ENCODE assay signal across 16 cellular contexts in genomic region chr17:20211246-20211645, GRCh38.
A peak's percentile ranks its signal among the peaks of the same experiment; 100 is the strongest.
DNase-seq lines count a peak whose midpoint lies in the region; ATAC-seq, FAIRE-seq and TF ChIP-seq lines count a peak whose summit lies in the region.
"Had no signal": no experiment of that assay in that cellular context is flagged by ENCODE, and none has a peak within 500 bp of the region (broad histone marks: within the 10 kb centered on the region; RNA-seq: fewer than 3 reads in every experiment).

No MANE protein-coding gene starts in this region.

- H3K14ac ChIP-seq in H1 (ENCODE audit: insufficient read length): no peak overlapping the region

- H2AFZ ChIP-seq in H1 (ENCODE audit: low read length): no peak overlapping the region

- H3K27me3 ChIP-seq in H1 (replicated peaks in 1 of 4; ENCODE audit: control insufficient read depth in 3 of 4, extremely low read depth in 1 of 4, insufficient read depth in 3 of 4, low read length in 3 of 4): no peaks in the 10 kb centered on the region
- H3K27me3 ChIP-seq in adrenal gland: no peaks in the 10 kb centered on the region
- H3K27me3 ChIP-seq: BLaER1 had no signal

- ATAC-seq in Right ventricle myocardium inferior (no peak), HG03196 (IDR thresholded peaks at IDR 0.05; ENCODE audit: unreplicated experiment) (no peak)
- ATAC-seq: HepG2 had no signal

- peak overlapping the region; percentile 38; the same call in 1 of the 2 replicates for H4K8ac ChIP-seq in H1 (ENCODE audit: extremely low read depth, insufficient read depth, low read length)

- H3K18ac ChIP-seq in H1 (ENCODE audit: extremely low read depth, low read length): no peak overlapping the region

- intact Hi-C loops in posterior vena cava (cut with DNase I): no loop called here
- intact Hi-C loops in adrenal gland (cut with DNase I): no loop called here
- intact Hi-C loops in Right ventricle myocardium inferior (cut with DNase I): no loop called here

- peaks cover 0 to 47% of the 10 kb centered on the region in 2 experiments; a peak in 2 of 4 replicates for H3K79me2 ChIP-seq in H1 (ENCODE audit: control insufficient read depth in 1 of 2, insufficient read depth in 2 of 2, low read length in 2 of 2)

- H4K5ac ChIP-seq in H1 (ENCODE audit: insufficient read length, low read depth, low read length): no peak overlapping the region

- no peak overlapping the region for H3K56ac ChIP-seq in H1 (replicated peaks; ENCODE audit: insufficient read length, low read depth, low read length)

- no peak for FAIRE-seq in H1 (lab: Jason Lieb, UNC)
- FAIRE-seq: HepG2 had no signal

- CTCF ChIA-PET in HEK293 (lab: Yijun Ruan, JAX) (interaction anchor here (0.7 to 2.9 kb wide), 2 partner anchors 16 to 218 kb away, joined by 4 to 17 read pairs; no protein-coding TSS in a partner anchor), H1 (lab: Charles Lee; ENCODE audit: partially characterized antibody) (interaction anchor here (1.4 to 2.8 kb wide), 3 partner anchors 12 to 89 kb away, joined by 3 to 11 read pairs (median 7); no protein-coding TSS in a partner anchor)

- H4K20me1 ChIP-seq in H1 (replicated peaks in 1 of 2; ENCODE audit: control insufficient read depth in 1 of 2, insufficient read depth in 2 of 2, low read length in 2 of 2): peaks cover 0 to 1% of the 10 kb centered on the region in 2 experiments
- H4K20me1 ChIP-seq: BLaER1 had no signal

- H3K4me3 ChIP-seq in HEK293 (ENCODE audit: low read depth, low read length) (no peak overlapping the region), H1 (ENCODE audit: extremely low read depth in 1 of 4, insufficient read depth in 2 of 4, low read depth in 3 of 4, low read length in 4 of 4) (no peak overlapping the region), adrenal gland (no peak overlapping the region)
- H3K4me3 ChIP-seq: BLaER1 had no signal

- TF ChIP-seq POLR2A in H1 (IDR thresholded peaks at IDR 0.05; ENCODE audit: control extremely low read depth in 1 of 2, low read depth in 2 of 2, low read length in 2 of 2): no peak
- no peak for TF ChIP-seq POLR2A in adrenal gland (IDR thresholded peaks at IDR 0.05)

- H3K79me1 ChIP-seq in H1 (ENCODE audit: low read depth, low read length): peaks cover 3% of the 10 kb centered on the region; the same call in 1 of the 2 replicates

- no peak overlapping the region for H3K27ac ChIP-seq in HEK293 (ENCODE audit: extremely low read depth, low read depth, low read length)
- no peak overlapping the region for H3K27ac ChIP-seq in H1 (ENCODE audit: low read depth, low read length)
- H3K27ac ChIP-seq in adrenal gland: no peak overlapping the region
- H3K27ac ChIP-seq: BLaER1 had no signal

- TF ChIP-seq CTCF in HEK293 (tag by site-specific recombination; IDR thresholded peaks at IDR 0.05) (no peak), H1 (IDR thresholded peaks at IDR 0.05; ENCODE audit: control extremely low read depth in 1 of 3, insufficient read depth in 1 of 3, low read depth in 1 of 3, low read length in 3 of 3) (no peak), adrenal gland (IDR thresholded peaks at IDR 0.05) (no peak)

- no peak for TF ChIP-seq EP300 in H1 (IDR thresholded peaks at IDR 0.05; ENCODE audit: borderline replicate concordance in 1 of 2, low read depth in 2 of 2, low read length in 2 of 2)

- H3K9me3 ChIP-seq in HEK293 (ENCODE audit: control insufficient read depth, insufficient read depth, low read depth, low read length): no peaks in the 10 kb centered on the region
- H3K9me3 ChIP-seq in H1 (ENCODE audit: insufficient read depth in 2 of 2, low read depth in 1 of 2, low read length in 1 of 2): no peaks in the 10 kb centered on the region
- H3K9me3 ChIP-seq in adrenal gland (replicated peaks in 1 of 3): no peaks in the 10 kb centered on the region

- H2BK20ac ChIP-seq in H1 (ENCODE audit: low read length): no peak overlapping the region

- no peak for DNase-seq in H1 (ENCODE audit: low read depth in 1 of 2, low spot score in 2 of 2)
- peak; percentile 58 for DNase-seq in posterior vena cava (ENCODE audit: low spot score)
- no peak for DNase-seq in adrenal gland
- DNase-seq in NCI-H1048 (lab: John Stamatoyannopoulos, UW): no peak
- no peak for DNase-seq in Right ventricle myocardium inferior (ENCODE audit: missing footprints)
- DNase-seq: 8988T; Calu3; CD4-positive, alpha-beta memory T cell; DMS79 treated with DMSO at 0.1 percent for 48 hours; GF-D8; GOT3; H9 had no signal

- H3K4me2 ChIP-seq in H1 (ENCODE audit: insufficient read depth in 1 of 2, low read depth in 2 of 2, low read length in 2 of 2): no peak overlapping the region
- H3K4me2 ChIP-seq: BLaER1 had no signal

- H2BK12ac ChIP-seq in H1 (ENCODE audit: low read depth, low read length): no peak overlapping the region

- H3K23me2 ChIP-seq in H1 (ENCODE audit: low read depth, low read length): no peaks in the 10 kb centered on the region

- H3K4ac ChIP-seq in H1 (replicated peaks; ENCODE audit: insufficient read length, low read depth, low read length): no peak overlapping the region

- H2BK15ac ChIP-seq in H1 (ENCODE audit: low read length): no peak overlapping the region

- no peak overlapping the region for H3K23ac ChIP-seq in H1 (ENCODE audit: insufficient read length)

- H3K36me3 ChIP-seq in HEK293 (ENCODE audit: control insufficient read depth in 2 of 2, insufficient read depth in 1 of 2, low read length in 2 of 2) (peaks cover 0 to 9% of the 10 kb centered on the region in 2 experiments; a peak in 1 of 3 replicates), H1 (ENCODE audit: control insufficient read depth in 2 of 4, insufficient read depth in 4 of 4, low read length in 3 of 4) (peaks cover 0 to 3% (median 1%) of the 10 kb centered on the region in 4 experiments; a peak in 1 of 8 replicates), adrenal gland (replicated peaks in 1 of 2) (no peaks in the 10 kb centered on the region)

- no peak overlapping the region for H3K9ac ChIP-seq in H1 (replicated peaks in 1 of 4; ENCODE audit: extremely low read depth in 1 of 4, low read depth in 3 of 4, low read length in 3 of 4)
- H3K9ac ChIP-seq: BLaER1 had no signal

- H2BK5ac ChIP-seq in H1 (ENCODE audit: low read depth, low read length): no peak overlapping the region; the same call in 1 of the 2 replicates

- no peak overlapping the region for H2BK120ac ChIP-seq in H1 (replicated peaks; ENCODE audit: low read depth, low read length)

- no peak overlapping the region for H4K91ac ChIP-seq in H1 (replicated peaks; ENCODE audit: insufficient read length, low read length)

- H2AK5ac ChIP-seq in H1 (ENCODE audit: low read depth, low read length): no peak overlapping the region

- 96% methylated on average over 3 of the region's 3 CpGs; no CpG with 5 or more reads in 1 of the 2 experiments for WGBS in H1 (ENCODE audit: extremely low coverage in 1 of 2, insufficient coverage in 1 of 2, insufficient read length in 1 of 2, insufficient replicate concordance in 2 of 2, low coverage in 1 of 2, low lambda C conversion rate in 2 of 2, missing lambda C conversion rate in 1 of 2), 2 experiments
- WGBS in adrenal gland, 4 donors: 93 to 100% (median 93%) methylated on average over 1 to 3 of the region's 3 CpGs

- peaks cover 4% of the 10 kb centered on the region; the same call in 1 of the 2 replicates for H3K4me1 ChIP-seq in HEK293 (ENCODE audit: control insufficient read depth, insufficient read depth, low read length)
- H3K4me1 ChIP-seq in H1 (replicated peaks in 1 of 4; ENCODE audit: control insufficient read depth in 3 of 4, insufficient read depth in 4 of 4, low read length in 3 of 4): peaks cover 2 to 8% (median 5%) of the 10 kb centered on the region in 4 experiments; a peak in 5 of 7 replicates
- no peaks in the 10 kb centered on the region for H3K4me1 ChIP-seq in adrenal gland (replicated peaks in 1 of 2)
- H3K4me1 ChIP-seq: BLaER1 had no signal

- POLR2A ChIA-PET in HEK293 (lab: Yijun Ruan, JAX): no interaction called here
- POLR2A ChIA-PET in H1 (lab: Charles Lee; ENCODE audit: partially characterized antibody): interaction anchor here (0.6 kb wide), 1 partner anchor 434 kb away, joined by 3 read pairs; no protein-coding TSS in a partner anchor

- TF ChIP-seq RAD21 in H1 (IDR thresholded peaks at IDR 0.05 in 1 of 2, conservative IDR thresholded peaks at IDR 0.05 in 1 of 2; ENCODE audit: low read depth in 2 of 2, low read length in 2 of 2): no peak

TF ChIP-seq in HEK293, 187 proteins besides CTCF, POLR2A, EP300 and RAD21:
- TF ChIP-seq ZIC2 (tag by site-specific recombination; IDR thresholded peaks at IDR 0.05): peak; percentile 23; the same call in 1 of the 2 replicates
- TF ChIP-seq ZNF23 (tag by site-specific recombination; IDR thresholded peaks at IDR 0.05; ENCODE audit: borderline replicate concordance): no peak
TF ChIP-seq in HEK293: peak in this region for 1.

TF ChIP-seq in H1, 55 proteins besides CTCF, POLR2A, EP300 and RAD21:
- TF ChIP-seq TAF1 (IDR thresholded peaks at IDR 0.05; ENCODE audit: low read depth, low read length) (no peak), BACH1 (IDR thresholded peaks at IDR 0.05; ENCODE audit: low read length) (no peak), SIRT6 (IDR thresholded peaks at IDR 0.05; ENCODE audit: low read length) (no peak)
